Comparison of ENCODE assay signal across 3 cellular contexts in genomic region chr4:109678472-109678871, GRCh38. TPM values are rescaled to one million over a fixed set of nuclear protein-coding genes. Genes with fewer than 3 reads are reported as not detected.
DNase-seq lines count a peak whose midpoint lies in the region; ATAC-seq, FAIRE-seq and TF ChIP-seq lines count a peak whose summit lies in the region.
"Not testable (repeated sequence)": the region's sequence is repeated elsewhere in the genome, so short reads cannot be mapped to it uniquely, and the experiment has no call there.

No MANE protein-coding gene starts in this region.

- peaks cover 14% of the 10 kb centered on the region for H3K36me3 ChIP-seq in BLaER1
- not testable (repeated sequence) for H3K36me3 ChIP-seq in kidney (ENCODE audit: control insufficient read depth in 1 of 2, insufficient read depth in 2 of 2, low read length in 2 of 2)

- intact Hi-C loops in Right ventricle myocardium inferior (cut with DNase I); kidney (cut with DNase I): not testable (repeated sequence)

- peaks cover 28% of the 10 kb centered on the region for H3K9me3 ChIP-seq in BLaER1
- H3K9me3 ChIP-seq in kidney (ENCODE audit: control insufficient read depth in 1 of 2, low read length in 2 of 2) = not testable (repeated sequence)

- DNase-seq in Right ventricle myocardium inferior (ENCODE audit: missing footprints) = peak; percentile 49
- peak; percentile 76 for DNase-seq in kidney

- H3K9ac ChIP-seq in BLaER1; kidney (ENCODE audit: low read length in 2 of 2): not testable (repeated sequence)

- not testable (repeated sequence) for H3K27ac ChIP-seq in BLaER1; kidney (ENCODE audit: low read depth in 2 of 2, low read length in 2 of 2)

- not testable (repeated sequence) for ATAC-seq in Right ventricle myocardium inferior

- not testable (repeated sequence) for TF ChIP-seq CTCF in kidney (IDR thresholded peaks at IDR 0.05; ENCODE audit: borderline replicate concordance, extremely low read depth, insufficient read depth)

- not testable (repeated sequence) for H3K27me3 ChIP-seq in BLaER1

- not testable (repeated sequence) for H3K4me2 ChIP-seq in BLaER1

- H3K4me1 ChIP-seq in BLaER1; kidney (ENCODE audit: control insufficient read depth in 1 of 2, insufficient read depth in 1 of 2, low read depth in 1 of 2, low read length in 2 of 2): not testable (repeated sequence)

- FAIRE-seq in kidney (lab: Jason Lieb, UNC) = not testable (repeated sequence)

- H4K20me1 ChIP-seq in BLaER1 = not testable (repeated sequence)

- H3K4me3 ChIP-seq in BLaER1 = 0 out of 2 replicates have a peak overlapping the region, but pooled peaks have one; percentile 18
- H3K4me3 ChIP-seq in kidney (ENCODE audit: low read length in 2 of 2) = not testable (repeated sequence)

RNA-seq across cellular contexts. Expression of gene CASP6, which starts 24.8 kb away (rescaled TPM):
- total RNA-seq in Right ventricle myocardium inferior = 8.9 TPM
- 21.6 TPM for total RNA-seq in kidney
- polyA plus RNA-seq in kidney (ENCODE audit: insufficient read depth, low read depth, low replicate concordance) = 20.7 TPM

RNA-seq across cellular contexts. Expression of gene PLA2G12A, which starts 51.4 kb away (rescaled TPM):
- total RNA-seq in Right ventricle myocardium inferior (64.8 TPM), kidney (42.0 TPM)
- polyA plus RNA-seq in kidney (ENCODE audit: insufficient read depth, low read depth, low replicate concordance) = 54.0 TPM
